8 cellular contexts compared by ENCODE assay signal in the genomic region with DNA sequence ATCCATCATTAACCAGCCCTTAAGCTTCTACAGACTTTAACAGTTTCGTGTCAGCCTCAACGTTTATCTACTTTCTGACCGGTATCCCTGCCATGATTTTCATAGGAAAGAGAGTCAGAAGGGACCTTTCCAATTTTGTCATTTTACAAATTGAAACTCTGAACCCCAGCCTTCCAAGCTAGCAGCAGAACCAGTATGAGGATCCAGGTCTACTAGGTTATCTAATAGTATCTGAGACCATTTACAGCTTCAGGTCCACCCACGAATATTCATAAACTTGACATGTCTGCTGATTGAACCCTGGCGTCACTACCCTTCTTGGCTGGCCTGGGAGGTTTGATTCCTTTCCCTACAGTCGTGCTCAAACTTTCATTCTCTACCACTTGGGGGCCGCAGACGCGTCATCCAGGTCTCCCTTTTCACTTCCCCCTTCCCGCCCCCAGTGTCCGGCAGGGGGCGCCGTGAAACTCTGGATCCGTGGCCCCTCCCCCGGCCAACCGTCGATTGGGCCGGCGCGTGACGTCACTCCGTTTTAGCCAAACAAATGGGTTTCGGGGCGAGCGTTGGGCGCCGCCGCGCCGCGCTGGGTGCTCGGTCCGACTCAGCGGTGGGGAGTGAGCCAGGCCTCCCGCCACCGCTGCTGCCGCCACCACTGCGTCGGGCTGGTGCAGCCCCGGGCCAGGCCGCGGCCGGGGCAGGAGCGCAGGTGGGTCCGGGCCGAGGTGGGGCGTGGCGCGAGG. TPM values are rescaled to one million over a fixed set of nuclear protein-coding genes. Genes with fewer than 3 reads are reported as not detected.
A peak's percentile ranks its signal among the peaks of the same experiment; 100 is the strongest.
DNase-seq lines count a peak whose midpoint lies in the region; ATAC-seq, FAIRE-seq and TF ChIP-seq lines count a peak whose summit lies in the region.

A gene with protein sequence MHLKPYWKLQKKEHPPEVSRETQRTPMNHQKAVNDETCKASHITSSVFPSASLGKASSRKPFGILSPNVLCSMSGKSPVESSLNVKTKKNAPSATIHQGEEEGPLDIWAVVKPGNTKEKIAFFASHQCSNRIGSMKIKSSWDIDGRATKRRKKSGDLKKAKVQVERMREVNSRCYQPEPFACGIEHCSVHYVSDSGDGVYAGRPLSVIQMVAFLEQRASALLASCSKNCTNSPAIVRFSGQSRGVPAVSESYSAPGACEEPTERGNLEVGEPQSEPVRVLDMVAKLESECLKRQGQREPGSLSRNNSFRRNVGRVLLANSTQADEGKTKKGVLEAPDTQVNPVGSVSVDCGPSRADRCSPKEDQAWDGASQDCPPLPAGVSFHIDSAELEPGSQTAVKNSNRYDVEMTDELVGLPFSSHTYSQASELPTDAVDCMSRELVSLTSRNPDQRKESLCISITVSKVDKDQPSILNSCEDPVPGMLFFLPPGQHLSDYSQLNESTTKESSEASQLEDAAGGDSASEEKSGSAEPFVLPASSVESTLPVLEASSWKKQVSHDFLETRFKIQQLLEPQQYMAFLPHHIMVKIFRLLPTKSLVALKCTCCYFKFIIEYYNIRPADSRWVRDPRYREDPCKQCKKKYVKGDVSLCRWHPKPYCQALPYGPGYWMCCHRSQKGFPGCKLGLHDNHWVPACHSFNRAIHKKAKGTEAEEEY (plus strand): TSS at position 590 of the 740 bp plus-strand sequence. CDS start 78,970 bp downstream, outside the sequence.

- peak; percentile 43 for FAIRE-seq in colon (lab: Jason Lieb, UNC)

- DNase-seq in BE2C, result peak; percentile 99
- peak; percentile 99 for DNase-seq in NCI-H524 (lab: John Stamatoyannopoulos, UW)
- DNase-seq in activated CD4-positive, alpha-beta T cell treated with anti-CD3 and anti-CD28 coated beads for 4 hours, result peak; percentile 99 to 100
- peak; percentile 98 for DNase-seq in kidney tubule cell (ENCODE audit: low spot score)
- DNase-seq in stimulated activated CD4-positive, alpha-beta T cell treated with anti-CD3 and anti-CD28 coated beads, Interleukin-1b, Interleukin-23, amount 100 ng/mL, for 4 hours (ENCODE audit: low read depth in 2 of 2), result peak; percentile 100

- ATAC-seq in HG03442 (IDR thresholded peaks at IDR 0.05; ENCODE audit: unreplicated experiment), result peak; percentile 77

- no peaks in the 10 kb centered on the region for H3K9me3 ChIP-seq in BE2C

- H3K4me3 ChIP-seq in BE2C (ENCODE audit: low read depth, low read length), result peak within 1 kb of the TSS; percentile 93

- no peaks in the 10 kb centered on the region for H3K36me3 ChIP-seq in BE2C

- TF ChIP-seq CTCF in BE2C (IDR thresholded peaks at IDR 0.05; ENCODE audit: low read depth, low read length), result peak; percentile 98

- no peaks in the 10 kb centered on the region for H3K27me3 ChIP-seq in BE2C

- peak; percentile 77 for TF ChIP-seq POLR2A in GM19193 (IDR thresholded peaks at IDR 0.05; ENCODE audit: extremely low read depth, insufficient read depth, insufficient read length)

- no peaks in the 10 kb centered on the region for H3K4me1 ChIP-seq in BE2C

RNA-seq across cellular contexts. Expression of the gene that starts here (rescaled TPM):
- polyA plus RNA-seq in BE2C (2012; ENCODE audit: insufficient read depth, insufficient read length, low read depth), result 23.1 TPM

Comparison
In these comparisons a context has a peak if more than half of its experiments do, and no peak if none do; other contexts are left out.
1. Peak in every context shown above with its lines: DNase-seq, ATAC-seq and H3K4me3 ChIP-seq.